In genomic region chr1:40363721-40364120, GRCh38 we compare ENCODE assay signal across 9 cellular contexts. TPM values are rescaled to one million over a fixed set of nuclear protein-coding genes. Genes with fewer than 3 reads are reported as not detected.
DNase-seq lines count a peak whose midpoint lies in the region; ATAC-seq and TF ChIP-seq lines count a peak whose summit lies in the region.
"Had no signal": no experiment of that assay in that cellular context is flagged by ENCODE, and none has a peak within 500 bp of the region (broad histone marks: within the 10 kb centered on the region; RNA-seq: fewer than 3 reads in every experiment).

No MANE protein-coding gene starts in this region.

- intact Hi-C loops in ovary (cut with DNase I) = no loop called here

- TF ChIP-seq CTCF in GM12865 (IDR thresholded peaks at IDR 0.05; ENCODE audit: insufficient read depth, low read depth, low read length, missing control alignments) (peak; percentile 20), brain microvascular endothelial cell (IDR thresholded peaks at IDR 0.05; ENCODE audit: low read depth, low read length, missing control alignments) (peak; percentile 26), ovary (IDR thresholded peaks at IDR 0.05) (no peak)

- DNase-seq in GM12865 (ENCODE audit: low read depth) (peak; percentile 78), brain microvascular endothelial cell (no peak), ovary (no peak), nucleus accumbens (lab: John Stamatoyannopoulos, UW) (no peak), MV-4-11 (lab: John Stamatoyannopoulos, UW) (no peak), iPS-NIHi7 (ENCODE audit: extremely low spot score) (no peak)
- DNase-seq: NCI-H187 treated with DMSO at 0.1 percent for 48 hours had no signal

- ATAC-seq in GM19397 (IDR thresholded peaks at IDR 0.05; ENCODE audit: unreplicated experiment) (peak; percentile 86), HG03103 (IDR thresholded peaks at IDR 0.05; ENCODE audit: low read depth, unreplicated experiment) (peak; percentile 81)

- 13 to 24% (median 19%) methylated on average over 2 of the region's 2 CpGs for WGBS in ovary, 3 donors

- no peaks in the 10 kb centered on the region for H3K36me3 ChIP-seq in brain microvascular endothelial cell (replicated peaks)
- H3K36me3 ChIP-seq in ovary = no peaks in the 10 kb centered on the region

- TF ChIP-seq POLR2A in ovary (IDR thresholded peaks at IDR 0.05) = no peak

- H3K4me3 ChIP-seq in GM12865 (ENCODE audit: low read depth, low read length) (no peak overlapping the region), brain microvascular endothelial cell (ENCODE audit: low read depth, low read length) (no peak overlapping the region), ovary (no peak overlapping the region)

- no peaks in the 10 kb centered on the region for H3K4me1 ChIP-seq in ovary (ENCODE audit: insufficient read depth)

- H3K27me3 ChIP-seq in brain microvascular endothelial cell (replicated peaks) (no peaks in the 10 kb centered on the region), ovary (no peaks in the 10 kb centered on the region)

- no peak overlapping the region for H3K27ac ChIP-seq in brain microvascular endothelial cell
- H3K27ac ChIP-seq in ovary = no peak overlapping the region

- in situ Hi-C loops in brain microvascular endothelial cell (cut with HindIII; ENCODE audit: low pct_ligation_motif_present, low sequenced_read_pairs) = no loop called here

- TF ChIP-seq EP300 in ovary (IDR thresholded peaks at IDR 0.05) = no peak

- no peaks in the 10 kb centered on the region for H3K9me3 ChIP-seq in ovary

RNA-seq across cellular contexts. Expression of gene SMAP2, which starts 9.8 kb away (rescaled TPM):
- 10 to 100 TPM; 11.6 to 25.7 (median 15.4) TPM for total RNA-seq in ovary
- polyA plus RNA-seq in ovary = 10 to 100 TPM; 10.7 to 72.0 TPM

RNA-seq across cellular contexts. Expression of gene COL9A2, which starts 46.6 kb away (rescaled TPM):
- 1 to 10 TPM in 4 of 7 donors, under 1 TPM in 3; 0.30 to 5.7 (median 1.7) TPM for total RNA-seq in ovary
- polyA plus RNA-seq in ovary = 1 to 10 TPM; 1.2 to 2.2 TPM

Comparison
In these comparisons a context has a peak if more than half of its experiments do, and no peak if none do; other contexts are left out.
1. CTCF ChIP-seq: peak in GM12865 (single experiment) and brain microvascular endothelial cell (single experiment); none in ovary (0 of 3).